In genomic region chr11:73307323-73308002, GRCh38 we compare ENCODE assay signal across 1 cellular context.
TF ChIP-seq lines count a peak whose summit lies in the region.

No MANE protein-coding gene starts in this region.

TF ChIP-seq in HepG2, 621 proteins besides CTCF, POLR2A, EP300 and RAD21 (continued from another document and continues in another):
- TF ChIP-seq, protein P1, sequence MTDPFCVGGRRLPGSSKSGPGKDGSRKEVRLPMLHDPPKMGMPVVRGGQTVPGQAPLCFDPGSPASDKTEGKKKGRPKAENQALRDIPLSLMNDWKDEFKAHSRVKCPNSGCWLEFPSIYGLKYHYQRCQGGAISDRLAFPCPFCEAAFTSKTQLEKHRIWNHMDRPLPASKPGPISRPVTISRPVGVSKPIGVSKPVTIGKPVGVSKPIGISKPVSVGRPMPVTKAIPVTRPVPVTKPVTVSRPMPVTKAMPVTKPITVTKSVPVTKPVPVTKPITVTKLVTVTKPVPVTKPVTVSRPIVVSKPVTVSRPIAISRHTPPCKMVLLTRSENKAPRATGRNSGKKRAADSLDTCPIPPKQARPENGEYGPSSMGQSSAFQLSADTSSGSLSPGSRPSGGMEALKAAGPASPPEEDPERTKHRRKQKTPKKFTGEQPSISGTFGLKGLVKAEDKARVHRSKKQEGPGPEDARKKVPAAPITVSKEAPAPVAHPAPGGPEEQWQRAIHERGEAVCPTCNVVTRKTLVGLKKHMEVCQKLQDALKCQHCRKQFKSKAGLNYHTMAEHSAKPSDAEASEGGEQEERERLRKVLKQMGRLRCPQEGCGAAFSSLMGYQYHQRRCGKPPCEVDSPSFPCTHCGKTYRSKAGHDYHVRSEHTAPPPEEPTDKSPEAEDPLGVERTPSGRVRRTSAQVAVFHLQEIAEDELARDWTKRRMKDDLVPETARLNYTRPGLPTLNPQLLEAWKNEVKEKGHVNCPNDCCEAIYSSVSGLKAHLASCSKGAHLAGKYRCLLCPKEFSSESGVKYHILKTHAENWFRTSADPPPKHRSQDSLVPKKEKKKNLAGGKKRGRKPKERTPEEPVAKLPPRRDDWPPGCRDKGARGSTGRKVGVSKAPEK (CRISPR knock-in tag; IDR thresholded peaks at IDR 0.05; ENCODE audit: borderline replicate concordance), result peak; percentile 72; the same call in 1 of the 2 replicates
- TF ChIP-seq MED13 (CRISPR knock-in tag; IDR thresholded peaks at IDR 0.05) (no peak), NFE2L2 (IDR thresholded peaks at IDR 0.05; ENCODE audit: low read length) (no peak), MEF2D (CRISPR knock-in tag; IDR thresholded peaks at IDR 0.05) (peak; percentile 70), PHF8 (CRISPR knock-in tag; IDR thresholded peaks at IDR 0.05) (peak; percentile 67), ZNF737 (CRISPR knock-in tag; IDR thresholded peaks at IDR 0.05; ENCODE audit: borderline replicate concordance) (no peak), ZNF800 (CRISPR knock-in tag; IDR thresholded peaks at IDR 0.05) (no peak), ZNF776 (CRISPR knock-in tag; IDR thresholded peaks at IDR 0.05) (0 out of 2 replicates have a peak, but pooled peaks have one; percentile 51), RBFOX2 (IDR thresholded peaks at IDR 0.05; ENCODE audit: low read depth, low read length) (peak; percentile 81), THAP11 (CRISPR knock-in tag; IDR thresholded peaks at IDR 0.05) (peak; percentile 59; the same call in 1 of the 2 replicates), HIVEP1 (CRISPR knock-in tag; IDR thresholded peaks at IDR 0.05) (no peak), ZBTB7B (CRISPR knock-in tag; IDR thresholded peaks at IDR 0.05) (no peak), ISL2 (CRISPR knock-in tag; IDR thresholded peaks at IDR 0.05) (no peak), RELA (CRISPR knock-in tag; IDR thresholded peaks at IDR 0.05) (no peak), KDM2A (CRISPR knock-in tag; IDR thresholded peaks at IDR 0.05; ENCODE audit: borderline replicate concordance, low read depth) (peak; percentile 58), LCORL (IDR thresholded peaks at IDR 0.05) (no peak), LCORL (CRISPR knock-in tag; IDR thresholded peaks at IDR 0.05) (peak; percentile 88), ZZZ3 (CRISPR knock-in tag; IDR thresholded peaks at IDR 0.05; ENCODE audit: borderline replicate concordance) (0 out of 2 replicates have a peak, but pooled peaks have one; percentile 29), ZBTB43 (CRISPR knock-in tag; conservative IDR thresholded peaks at IDR 0.05) (no peak), TARDBP (CRISPR knock-in tag; IDR thresholded peaks at IDR 0.05) (peak; percentile 68; the same call in 1 of the 2 replicates), ZNF367 (CRISPR knock-in tag; IDR thresholded peaks at IDR 0.05; ENCODE audit: borderline replicate concordance) (no peak), MTF1 (CRISPR knock-in tag; IDR thresholded peaks at IDR 0.05) (no peak), BCL3 (CRISPR knock-in tag; IDR thresholded peaks at IDR 0.05) (peak; percentile 45; the same call in 1 of the 2 replicates), ZNF207 (IDR thresholded peaks at IDR 0.05; ENCODE audit: borderline replicate concordance) (no peak), YY1 (IDR thresholded peaks at IDR 0.05; ENCODE audit: insufficient read depth, insufficient replicate concordance, low read depth, low read length) (peak; percentile 20), SRF (IDR thresholded peaks at IDR 0.05; ENCODE audit: low read depth, low read length) (no peak; the same call in 1 of the 2 replicates), PREB (CRISPR knock-in tag; IDR thresholded peaks at IDR 0.05) (no peak), GLI4 (CRISPR knock-in tag; IDR thresholded peaks at IDR 0.05; ENCODE audit: borderline replicate concordance) (no peak), SNRNP70 (IDR thresholded peaks at IDR 0.05; ENCODE audit: low read depth, low read length) (no peak), ZNF142 (CRISPR knock-in tag; IDR thresholded peaks at IDR 0.05) (0 out of 2 replicates have a peak, but pooled peaks have one; percentile 25), ZNF263 (CRISPR knock-in tag; IDR thresholded peaks at IDR 0.05) (no peak; the same call in 1 of the 2 replicates), REPIN1 (CRISPR knock-in tag; IDR thresholded peaks at IDR 0.05; ENCODE audit: borderline replicate concordance, low read depth) (peak; percentile 63), ZNF224 (CRISPR knock-in tag; IDR thresholded peaks at IDR 0.05) (no peak), EHMT2 (IDR thresholded peaks at IDR 0.05; ENCODE audit: borderline replicate concordance, low read depth, low read length) (no peak), ZNF264 (CRISPR knock-in tag; IDR thresholded peaks at IDR 0.05) (no peak), ATF7 (IDR thresholded peaks at IDR 0.05) (no peak), ATF7 (CRISPR knock-in tag; IDR thresholded peaks at IDR 0.05) (no peak), ATRX (CRISPR knock-in tag; IDR thresholded peaks at IDR 0.05; ENCODE audit: borderline replicate concordance) (no peak), ZNF503 (CRISPR knock-in tag; IDR thresholded peaks at IDR 0.05) (no peak), CCDC6 (CRISPR knock-in tag; IDR thresholded peaks at IDR 0.05) (0 out of 2 replicates have a peak, but pooled peaks have one; percentile 63)
- TF ChIP-seq, protein P2, sequence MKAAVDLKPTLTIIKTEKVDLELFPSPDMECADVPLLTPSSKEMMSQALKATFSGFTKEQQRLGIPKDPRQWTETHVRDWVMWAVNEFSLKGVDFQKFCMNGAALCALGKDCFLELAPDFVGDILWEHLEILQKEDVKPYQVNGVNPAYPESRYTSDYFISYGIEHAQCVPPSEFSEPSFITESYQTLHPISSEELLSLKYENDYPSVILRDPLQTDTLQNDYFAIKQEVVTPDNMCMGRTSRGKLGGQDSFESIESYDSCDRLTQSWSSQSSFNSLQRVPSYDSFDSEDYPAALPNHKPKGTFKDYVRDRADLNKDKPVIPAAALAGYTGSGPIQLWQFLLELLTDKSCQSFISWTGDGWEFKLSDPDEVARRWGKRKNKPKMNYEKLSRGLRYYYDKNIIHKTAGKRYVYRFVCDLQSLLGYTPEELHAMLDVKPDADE (CRISPR knock-in tag; IDR thresholded peaks at IDR 0.05), result 0 out of 2 replicates have a peak, but pooled peaks have one; percentile 22
- TF ChIP-seq, protein P3, sequence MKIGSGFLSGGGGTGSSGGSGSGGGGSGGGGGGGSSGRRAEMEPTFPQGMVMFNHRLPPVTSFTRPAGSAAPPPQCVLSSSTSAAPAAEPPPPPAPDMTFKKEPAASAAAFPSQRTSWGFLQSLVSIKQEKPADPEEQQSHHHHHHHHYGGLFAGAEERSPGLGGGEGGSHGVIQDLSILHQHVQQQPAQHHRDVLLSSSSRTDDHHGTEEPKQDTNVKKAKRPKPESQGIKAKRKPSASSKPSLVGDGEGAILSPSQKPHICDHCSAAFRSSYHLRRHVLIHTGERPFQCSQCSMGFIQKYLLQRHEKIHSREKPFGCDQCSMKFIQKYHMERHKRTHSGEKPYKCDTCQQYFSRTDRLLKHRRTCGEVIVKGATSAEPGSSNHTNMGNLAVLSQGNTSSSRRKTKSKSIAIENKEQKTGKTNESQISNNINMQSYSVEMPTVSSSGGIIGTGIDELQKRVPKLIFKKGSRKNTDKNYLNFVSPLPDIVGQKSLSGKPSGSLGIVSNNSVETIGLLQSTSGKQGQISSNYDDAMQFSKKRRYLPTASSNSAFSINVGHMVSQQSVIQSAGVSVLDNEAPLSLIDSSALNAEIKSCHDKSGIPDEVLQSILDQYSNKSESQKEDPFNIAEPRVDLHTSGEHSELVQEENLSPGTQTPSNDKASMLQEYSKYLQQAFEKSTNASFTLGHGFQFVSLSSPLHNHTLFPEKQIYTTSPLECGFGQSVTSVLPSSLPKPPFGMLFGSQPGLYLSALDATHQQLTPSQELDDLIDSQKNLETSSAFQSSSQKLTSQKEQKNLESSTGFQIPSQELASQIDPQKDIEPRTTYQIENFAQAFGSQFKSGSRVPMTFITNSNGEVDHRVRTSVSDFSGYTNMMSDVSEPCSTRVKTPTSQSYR (CRISPR knock-in tag; IDR thresholded peaks at IDR 0.05; ENCODE audit: borderline replicate concordance), result peak; percentile 89
